Comparison of ENCODE assay signal across 8 cellular contexts in the genomic region with DNA sequence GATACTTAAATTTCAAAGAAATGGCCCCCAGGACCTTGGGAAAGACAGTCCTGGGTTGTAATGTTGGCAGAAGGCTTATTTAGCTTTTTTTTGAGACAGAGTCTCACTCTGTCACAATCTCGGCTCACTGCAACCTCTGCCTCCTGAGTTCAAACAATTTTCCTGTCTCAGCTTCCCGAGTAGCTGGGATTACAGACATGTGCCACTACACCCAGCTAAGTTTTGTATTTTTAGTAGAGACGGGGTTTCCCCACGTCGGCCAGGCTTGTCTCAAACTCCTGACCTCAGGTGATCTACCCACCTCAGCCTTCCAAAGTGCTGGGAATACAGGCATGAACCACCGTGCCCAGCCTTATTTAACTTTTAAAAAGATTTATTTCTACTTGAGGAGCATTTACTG. TPM values are rescaled to one million over a fixed set of nuclear protein-coding genes. Genes with fewer than 3 reads are reported as not detected.
A peak's percentile ranks its signal among the peaks of the same experiment; 100 is the strongest.
DNase-seq lines count a peak whose midpoint lies in the region; ATAC-seq and TF ChIP-seq lines count a peak whose summit lies in the region.
"Not testable (repeated sequence)": the region's sequence is repeated elsewhere in the genome, so short reads cannot be mapped to it uniquely, and the experiment has no call there.
"Had no signal": no experiment of that assay in that cellular context is flagged by ENCODE, and none has a peak within 500 bp of the region (broad histone marks: within the 10 kb centered on the region; RNA-seq: fewer than 3 reads in every experiment).

No MANE protein-coding gene starts in this region.

- TF ChIP-seq CTCF in KMS-11 (conservative IDR thresholded peaks at IDR 0.05; ENCODE audit: low read depth, low read length); hepatocyte (IDR thresholded peaks at IDR 0.05; ENCODE audit: poor library complexity); right lobe of liver (IDR thresholded peaks at IDR 0.05): not testable (repeated sequence)

- not testable (repeated sequence) for DNase-seq in hepatocyte (ENCODE audit: low spot score); right lobe of liver; neuronal stem cell (ENCODE audit: low spot score); substantia nigra (lab: John Stamatoyannopoulos, UW)

- H2BK5ac ChIP-seq in neuronal stem cell (ENCODE audit: low read length): not testable (repeated sequence)

- not testable (repeated sequence) for H2AFZ ChIP-seq in KMS-11 (ENCODE audit: low read depth); hepatocyte; neuronal stem cell (ENCODE audit: low read length)

- H3K9me3 ChIP-seq in ectodermal cell (ENCODE audit: control insufficient read depth, low read length); hepatocyte (ENCODE audit: low read depth); right lobe of liver; neuronal stem cell (replicated peaks in 1 of 2; ENCODE audit: control insufficient read depth in 2 of 2, insufficient read depth in 1 of 2, low read depth in 1 of 2, low read length in 2 of 2): not testable (repeated sequence)

- peak overlapping the region; percentile 10; the same call in 1 of the 2 replicates for H3K9ac ChIP-seq in KMS-11
- H3K9ac ChIP-seq in neuronal stem cell (ENCODE audit: low read depth, low read length, poor library complexity): not testable (repeated sequence)

- not testable (repeated sequence) for H3K14ac ChIP-seq in neuronal stem cell (ENCODE audit: low read length)

- not testable (repeated sequence) for H4K20me1 ChIP-seq in KMS-11 (ENCODE audit: insufficient read depth); hepatocyte (ENCODE audit: insufficient read depth, poor library complexity, severe bottlenecking)

- not testable (repeated sequence) for H2BK120ac ChIP-seq in neuronal stem cell (ENCODE audit: low read depth, low read length)

- intact Hi-C loops in right lobe of liver (cut with DNase I): not testable (repeated sequence)

- H3K36me3 ChIP-seq in KMS-11 (ENCODE audit: insufficient read depth); ectodermal cell (ENCODE audit: control insufficient read depth, insufficient read depth, low read length); hepatocyte (replicated peaks; ENCODE audit: insufficient read depth, low read depth); right lobe of liver: not testable (repeated sequence)
- peaks cover 14 to 46% of the 10 kb centered on the region in 2 donors for H3K36me3 ChIP-seq in neuronal stem cell (replicated peaks in 1 of 2; ENCODE audit: control insufficient read depth in 2 of 2, insufficient read depth in 2 of 2, low read length in 2 of 2)

- not testable (repeated sequence) for H4K91ac ChIP-seq in neuronal stem cell (ENCODE audit: low read depth, low read length, poor library complexity)

- H2AK5ac ChIP-seq in neuronal stem cell (ENCODE audit: low read depth, low read length): not testable (repeated sequence)

- TF ChIP-seq POLR2A in right lobe of liver (IDR thresholded peaks at IDR 0.05): not testable (repeated sequence)

- not testable (repeated sequence) for H3K4me3 ChIP-seq in KMS-11 (IDR thresholded peaks at IDR 0.05; ENCODE audit: insufficient read depth, low read depth, low read length); ectodermal cell (ENCODE audit: insufficient read depth, low read depth, low read length); hepatocyte; right lobe of liver; neuronal stem cell (ENCODE audit: low read length in 2 of 2)

- H3K4me1 ChIP-seq in KMS-11 (ENCODE audit: low read depth, poor library complexity, severe bottlenecking) (peaks cover 43% of the 10 kb centered on the region), ectodermal cell (ENCODE audit: control insufficient read depth, insufficient read depth, low read length) (peaks cover 65% of the 10 kb centered on the region), hepatocyte (ENCODE audit: insufficient read depth) (peaks cover 27% of the 10 kb centered on the region), right lobe of liver (peaks cover 0 to 47% (median 12%) of the 10 kb centered on the region in 4 donors), neuronal stem cell (ENCODE audit: control insufficient read depth in 2 of 2, insufficient read depth in 1 of 2, low read depth in 1 of 2, low read length in 2 of 2) (peaks cover 48 to 54% of the 10 kb centered on the region in 2 donors)

- not testable (repeated sequence) for H3K27me3 ChIP-seq in KMS-11 (ENCODE audit: insufficient read depth, low read depth); ectodermal cell (ENCODE audit: control insufficient read depth, insufficient read depth, low read length, poor library complexity, severe bottlenecking); hepatocyte; right lobe of liver; neuronal stem cell (ENCODE audit: control insufficient read depth in 3 of 3, insufficient read depth in 3 of 3, low read depth in 1 of 3, low read length in 3 of 3)

- not testable (repeated sequence) for H3K4ac ChIP-seq in neuronal stem cell (ENCODE audit: low read length)

- not testable (repeated sequence) for H3K79me1 ChIP-seq in neuronal stem cell (ENCODE audit: low read depth, low read length)

- H3K27ac ChIP-seq in KMS-11: peak overlapping the region; percentile 15; the same call in 1 of the 2 replicates
- H3K27ac ChIP-seq in angular gyrus (ENCODE audit: low read depth, low read length): peak overlapping the region; percentile 98
- peak overlapping the region; percentile 36 for H3K27ac ChIP-seq in ectodermal cell (ENCODE audit: insufficient read depth, low read depth, low read length, poor library complexity, severe bottlenecking)
- peak overlapping the region; percentile 21 for H3K27ac ChIP-seq in hepatocyte
- peak overlapping the region in 2 of 3 donors; percentile 44 to 66 for H3K27ac ChIP-seq in right lobe of liver
- H3K27ac ChIP-seq in neuronal stem cell (replicated peaks; ENCODE audit: low read length): peak overlapping the region; percentile 96
- H3K27ac ChIP-seq in substantia nigra (ENCODE audit: low read depth, low read length, poor library complexity, severe bottlenecking): peak overlapping the region; percentile 99

- WGBS in ectodermal cell, 2 experiments: 78 to 82% methylated on average over 5 to 6 of the region's 6 CpGs
- WGBS in hepatocyte (ENCODE audit: low lambda C conversion rate, missing lambda C conversion rate): 60% methylated on average over 6 of the region's 6 CpGs
- WGBS in right lobe of liver (ENCODE audit: insufficient coverage, low coverage, low lambda C conversion rate, missing lambda C conversion rate): 21% methylated on average over 6 of the region's 6 CpGs
- WGBS in neuronal stem cell (ENCODE audit: extremely low coverage in 2 of 2, insufficient read length in 2 of 2, insufficient replicate concordance in 1 of 2), 2 donors: no CpG with 5 or more reads among the region's 6 CpGs

- H2BK12ac ChIP-seq in neuronal stem cell (ENCODE audit: low read length): not testable (repeated sequence)

- not testable (repeated sequence) for H3K9me2 ChIP-seq in hepatocyte (replicated peaks; ENCODE audit: insufficient read depth)

- H3K4me2 ChIP-seq in KMS-11: peak overlapping the region; percentile 30; the same call in 1 of the 2 replicates
- H3K4me2 ChIP-seq in hepatocyte; neuronal stem cell (ENCODE audit: insufficient read depth, low read length, poor library complexity, severe bottlenecking): not testable (repeated sequence)

- ATAC-seq in right lobe of liver: peak in 1 of 4 donors; percentile 8

- not testable (repeated sequence) for H3K79me2 ChIP-seq in KMS-11 (ENCODE audit: insufficient read depth, low read depth)
- peaks cover 30% of the 10 kb centered on the region for H3K79me2 ChIP-seq in hepatocyte

- H3K23ac ChIP-seq in neuronal stem cell (ENCODE audit: low read depth, low read length, poor library complexity): not testable (repeated sequence)

- not testable (repeated sequence) for H3K18ac ChIP-seq in neuronal stem cell (ENCODE audit: low read length)

- H4K8ac ChIP-seq in neuronal stem cell (ENCODE audit: low read depth, low read length): not testable (repeated sequence)

- H2BK15ac ChIP-seq in neuronal stem cell (ENCODE audit: low read length): not testable (repeated sequence)

RNA-seq across cellular contexts. Expression of a gene that starts 6.8 kb away (rescaled TPM):
- polyA plus RNA-seq in ectodermal cell (2013, experiment 1 of 4): 16.7 TPM
- 14.4 TPM for polyA plus RNA-seq in ectodermal cell (2013, experiment 2 of 4)
- 16.5 TPM for polyA plus RNA-seq in ectodermal cell (2013, experiment 3 of 4)
- polyA plus RNA-seq in ectodermal cell (2013, experiment 4 of 4): 15.2 TPM
- total RNA-seq in hepatocyte: 5.2 and 8.3 TPM in 2 replicates
- 6.2 and 10.6 TPM in 2 replicates for polyA plus RNA-seq in hepatocyte
- total RNA-seq in right lobe of liver: 1 to 10 TPM in 3 of 6 experiments, under 1 TPM in 3; 0.44 to 1.6 (median 0.96) TPM
- polyA plus RNA-seq in neuronal stem cell (2013, experiment 1 of 2): 15.9 TPM
- 15.7 TPM for polyA plus RNA-seq in neuronal stem cell (2013, experiment 2 of 2)

RNA-seq across cellular contexts. Expression of a gene that starts 17.3 kb away (rescaled TPM):
- 75.3 TPM for polyA plus RNA-seq in ectodermal cell (2013, experiment 1 of 4)
- 83.3 TPM for polyA plus RNA-seq in ectodermal cell (2013, experiment 2 of 4)
- polyA plus RNA-seq in ectodermal cell (2013, experiment 3 of 4): 73.8 TPM
- 79.6 TPM for polyA plus RNA-seq in ectodermal cell (2013, experiment 4 of 4)
- total RNA-seq in hepatocyte: 75.5 and 79.1 TPM in 2 replicates
- 102 and 107 TPM in 2 replicates for polyA plus RNA-seq in hepatocyte
- total RNA-seq in right lobe of liver: 100 to 1,000 TPM in 2 of 6 experiments, 10 to 100 TPM in 4; 56.2 to 133 (median 73.5) TPM
- polyA plus RNA-seq in neuronal stem cell (2013, experiment 1 of 2): 84.5 TPM
- 85.1 TPM for polyA plus RNA-seq in neuronal stem cell (2013, experiment 2 of 2)

RNA-seq across cellular contexts. Expression of a gene that starts 44.5 kb away (rescaled TPM):
- polyA plus RNA-seq in ectodermal cell (2013, experiment 1 of 4): 4.9 TPM
- polyA plus RNA-seq in ectodermal cell (2013, experiment 2 of 4): 3.5 TPM
- polyA plus RNA-seq in ectodermal cell (2013, experiment 3 of 4): 5.2 TPM
- polyA plus RNA-seq in ectodermal cell (2013, experiment 4 of 4): 5.9 TPM
- total RNA-seq in hepatocyte (104 and 122 TPM in 2 replicates), right lobe of liver (100 to 1,000 TPM; 552 to 948 (median 788) TPM)
- 164 and 187 TPM in 2 replicates for polyA plus RNA-seq in hepatocyte
- 0.99 TPM for polyA plus RNA-seq in neuronal stem cell (2013, experiment 1 of 2)
- polyA plus RNA-seq in neuronal stem cell (2013, experiment 2 of 2): 1.0 TPM
- total RNA-seq: A673 had no signal

Comparison
In these comparisons a context has a peak if more than half of its experiments do, and no peak if none do; other contexts are left out.
1. H3K27ac ChIP-seq: peak in every context shown above with its lines; median percentile 99 in substantia nigra; 98 in angular gyrus; 96 in neuronal stem cell; 55 in right lobe of liver; 36 in ectodermal cell; 21 in hepatocyte; 15 in KMS-11.